Comparison of ENCODE assay signal across 8 cellular contexts in genomic region chr6:26159417-26160273, GRCh38.
DNase-seq lines count a peak whose midpoint lies in the region; ATAC-seq and TF ChIP-seq lines count a peak whose summit lies in the region.

No MANE protein-coding gene starts in this region.

- TF ChIP-seq CTCF in activated B cell treated with CpG ODN at 0.5 μM for 24 hours (IDR thresholded peaks at IDR 0.05), result no peak
- TF ChIP-seq CTCF in glutamatergic neuron (IDR thresholded peaks at IDR 0.05; ENCODE audit: partially characterized antibody, unreplicated experiment), result no peak

- H3K4me3 Mint-ChIP-seq in IgD-negative memory B cell (peak overlapping the region; percentile 95 to 100 (median 97)), activated B cell treated with CpG ODN at 0.5 μM for 24 hours (peak overlapping the region; percentile 88), glutamatergic neuron (ENCODE audit: unreplicated experiment) (peak overlapping the region; percentile 96)

- H3K4me1 Mint-ChIP-seq in IgD-negative memory B cell, result peaks cover 18 to 33% (median 28%) of the 10 kb centered on the region in 3 donors
- peaks cover 62% of the 10 kb centered on the region for H3K4me1 Mint-ChIP-seq in activated B cell treated with CpG ODN at 0.5 μM for 24 hours
- peaks cover 12% of the 10 kb centered on the region for H3K4me1 Mint-ChIP-seq in glutamatergic neuron (ENCODE audit: low read depth, unreplicated experiment)

- H3K4me3 ChIP-seq in skeletal muscle cell (ENCODE audit: low read depth, low read length), result peak overlapping the region; percentile 54

- H3K27ac Mint-ChIP-seq in IgD-negative memory B cell, result peak overlapping the region; percentile 77 to 95 (median 89)
- H3K27ac Mint-ChIP-seq in activated B cell treated with CpG ODN at 0.5 μM for 24 hours, result peak overlapping the region; percentile 99
- H3K27ac Mint-ChIP-seq in glutamatergic neuron (ENCODE audit: unreplicated experiment), result peak overlapping the region; percentile 93

- ATAC-seq in activated B cell treated with CpG ODN at 0.5 μM for 24 hours (ENCODE audit: low read depth) (no peak), GM21528 (IDR thresholded peaks at IDR 0.05; ENCODE audit: low FRiP score, unreplicated experiment) (no peak)

- intact Hi-C loops in activated B cell treated with CpG ODN at 0.5 μM for 24 hours (cut with micrococcal nuclease), result loop anchor here (2.0 kb wide), 1 partner anchor 1733 kb away; a partner anchor contains a TSS

- POLR2A ChIA-PET in activated B cell treated with CpG ODN at 0.5 μM for 24 hours (lab: Charles Lee), result interaction anchor here (0.5 to 10.1 kb wide), 48 partner anchors 11 to 1734 kb away, joined by 3 to 1682 read pairs (median 31); partner anchors contain the start of gene HMGN4

- H3K27me3 Mint-ChIP-seq in IgD-negative memory B cell (no peaks in the 10 kb centered on the region), activated B cell treated with CpG ODN at 0.5 μM for 24 hours (no peaks in the 10 kb centered on the region), glutamatergic neuron (ENCODE audit: unreplicated experiment) (peaks cover 23% of the 10 kb centered on the region)

- DNase-seq in DMS53 treated with DMSO at 0.1 percent for 48 hours (lab: John Stamatoyannopoulos, UW; ENCODE audit: unreplicated experiment), result peak; percentile 53
- DNase-seq in activated B cell treated with CpG ODN at 0.5 μM for 24 hours, result no peak
- DNase-seq in glutamatergic neuron, result no peak
- DNase-seq in skeletal muscle cell (ENCODE audit: low read depth), result no peak
- DNase-seq in SKM-1 treated with dmso at 0.1 percent for 144 hours (lab: John Stamatoyannopoulos, UW; ENCODE audit: unreplicated experiment), result no peak
- DNase-seq in epidermal melanocyte (ENCODE audit: insufficient read length, low spot score), result no peak

- H3K9me3 Mint-ChIP-seq in IgD-negative memory B cell (no peaks in the 10 kb centered on the region), activated B cell treated with CpG ODN at 0.5 μM for 24 hours (no peaks in the 10 kb centered on the region), glutamatergic neuron (ENCODE audit: unreplicated experiment) (peaks cover 31% of the 10 kb centered on the region)

- CTCF ChIA-PET in activated B cell treated with CpG ODN at 0.5 μM for 24 hours (lab: Charles Lee), result interaction anchor here (0.8 to 5.9 kb wide), 8 partner anchors 11 to 436 kb away, joined by 3 to 31 read pairs (median 4); a partner anchor contains a TSS

- H3K36me3 Mint-ChIP-seq in IgD-negative memory B cell (peaks cover 7% of the 10 kb centered on the region), activated B cell treated with CpG ODN at 0.5 μM for 24 hours (ENCODE audit: low read depth) (peaks cover 54% of the 10 kb centered on the region), glutamatergic neuron (ENCODE audit: unreplicated experiment) (no peaks in the 10 kb centered on the region)
